ENCODE assay signal across 9 cellular contexts in genomic region chrX:30735839-30736238, GRCh38.
DNase-seq lines count a peak whose midpoint lies in the region; ATAC-seq and TF ChIP-seq lines count a peak whose summit lies in the region.
"Had no signal": no experiment of that assay in that cellular context is flagged by ENCODE, and none has a peak within 500 bp of the region (broad histone marks: within the 10 kb centered on the region; RNA-seq: fewer than 3 reads in every experiment).

No MANE protein-coding gene starts in this region.

- H3K4me3 Mint-ChIP-seq in activated T-cell treated with anti-CD3 and anti-CD28 coated beads, Interleukin-2, amount 50 U/mL, for 24 hours: no peak overlapping the region

- no peaks in the 10 kb centered on the region for H3K27me3 ChIP-seq in Panc1 (ENCODE audit: control insufficient read depth, insufficient read depth, low read length)
- H3K27me3 ChIP-seq in gastroesophageal sphincter: no peaks in the 10 kb centered on the region

- in situ Hi-C loops in Panc1 (cut with HindIII; ENCODE audit: low pct_unique_long_range_greater_than_20kb, low sequenced_read_pairs): no loop called here

- H3K4me1 Mint-ChIP-seq in activated T-cell treated with anti-CD3 and anti-CD28 coated beads, Interleukin-2, amount 50 U/mL, for 24 hours (ENCODE audit: low read depth): peaks cover 21% of the 10 kb centered on the region

- H3K9me3 ChIP-seq in Panc1 (ENCODE audit: control insufficient read depth, insufficient read depth, low read depth, low read length): no peaks in the 10 kb centered on the region
- H3K9me3 ChIP-seq in gastroesophageal sphincter: no peaks in the 10 kb centered on the region

- WGBS in gastroesophageal sphincter (ENCODE audit: low coverage in 1 of 2), 2 donors: 10 to 20% methylated on average over 4 to 6 of the region's 6 CpGs

- no peaks in the 10 kb centered on the region for H3K9me3 Mint-ChIP-seq in activated T-cell treated with anti-CD3 and anti-CD28 coated beads, Interleukin-2, amount 50 U/mL, for 24 hours

- no peak overlapping the region for H3K27ac Mint-ChIP-seq in activated T-cell treated with anti-CD3 and anti-CD28 coated beads, Interleukin-2, amount 50 U/mL, for 24 hours

- POLR2A ChIA-PET in Panc1 (lab: Charles Lee): no interaction called here

- CTCF ChIA-PET in Panc1 (lab: Charles Lee): interaction anchor here (1.1 kb wide), 1 partner anchor 87 kb away, joined by 3 read pairs; no protein-coding TSS in a partner anchor

- TF ChIP-seq EP300 in gastroesophageal sphincter (IDR thresholded peaks at IDR 0.05): no peak

- intact Hi-C loops in Panc1 (cut with micrococcal nuclease; ENCODE audit: unreplicated experiment): loop anchor here (5.0 kb wide), 1 partner anchor 86 kb away; no protein-coding TSS in a partner anchor
- intact Hi-C loops in posterior cingulate gyrus (cut with DNase I): loop anchor here (10.0 kb wide), 1 partner anchor 729 kb away; no protein-coding TSS in a partner anchor

- BruUV-seq in Panc1 (replicated peaks; lab: Mats Ljungman, UMichigan): no TSS peak

- H3K27me3 Mint-ChIP-seq in activated T-cell treated with anti-CD3 and anti-CD28 coated beads, Interleukin-2, amount 50 U/mL, for 24 hours: peaks cover 8% of the 10 kb centered on the region

- no peaks in the 10 kb centered on the region for H3K36me3 Mint-ChIP-seq in activated T-cell treated with anti-CD3 and anti-CD28 coated beads, Interleukin-2, amount 50 U/mL, for 24 hours (ENCODE audit: low read depth)

- H3K36me3 ChIP-seq in Panc1 (ENCODE audit: control insufficient read depth, insufficient read depth, low read length) (no peaks in the 10 kb centered on the region), gastroesophageal sphincter (no peaks in the 10 kb centered on the region)

- TF ChIP-seq CTCF in Panc1 (IDR thresholded peaks at IDR 0.05) (peak; percentile 76), fibroblast of villous mesenchyme (IDR thresholded peaks at IDR 0.05; ENCODE audit: insufficient read depth, low read depth, low read length) (peak; percentile 74), gastroesophageal sphincter (IDR thresholded peaks at IDR 0.05) (peak in 1 of 4 experiments; percentile 52)

- H3K27ac ChIP-seq in Panc1 (ENCODE audit: low read length) (no peak overlapping the region), gastroesophageal sphincter (no peak overlapping the region)
- H3K27ac ChIP-seq: epithelial cell of prostate had no signal

- H3K4me1 ChIP-seq in Panc1 (ENCODE audit: control insufficient read depth, insufficient read depth, low read length): no peaks in the 10 kb centered on the region
- H3K4me1 ChIP-seq in gastroesophageal sphincter: no peaks in the 10 kb centered on the region

- peak; percentile 37 for DNase-seq in DMS114 treated with DMSO at 0.1 percent for 48 hours (lab: John Stamatoyannopoulos, UW; ENCODE audit: unreplicated experiment)
- DNase-seq in Panc1 (ENCODE audit: low read depth, low spot score): peak; percentile 43
- DNase-seq in activated T-cell treated with anti-CD3 and anti-CD28 coated beads, Interleukin-2, amount 50 U/mL, for 24 hours: peak; percentile 79
- DNase-seq in fibroblast of villous mesenchyme (ENCODE audit: low read depth): peak; percentile 68
- DNase-seq in posterior cingulate gyrus: peak in 6 of 10 donors; percentile 17 to 89 (median 46)

- TF ChIP-seq POLR2A in gastroesophageal sphincter (IDR thresholded peaks at IDR 0.05): no peak

- peak; percentile 92 for ATAC-seq in GM19455 (IDR thresholded peaks at IDR 0.05; ENCODE audit: unreplicated experiment)
- ATAC-seq in HG03565 (IDR thresholded peaks at IDR 0.05; ENCODE audit: unreplicated experiment): peak; percentile 94
- peak; percentile 70; the same call in 1 of the 2 replicates for ATAC-seq in Panc1
- ATAC-seq in gastroesophageal sphincter: no peak

- H3K4me3 ChIP-seq in Panc1 (ENCODE audit: low read depth in 2 of 2, low read length in 2 of 2) (no peak overlapping the region), fibroblast of villous mesenchyme (ENCODE audit: low read depth, low read length) (no peak overlapping the region), gastroesophageal sphincter (no peak overlapping the region)
